In the genomic region with DNA sequence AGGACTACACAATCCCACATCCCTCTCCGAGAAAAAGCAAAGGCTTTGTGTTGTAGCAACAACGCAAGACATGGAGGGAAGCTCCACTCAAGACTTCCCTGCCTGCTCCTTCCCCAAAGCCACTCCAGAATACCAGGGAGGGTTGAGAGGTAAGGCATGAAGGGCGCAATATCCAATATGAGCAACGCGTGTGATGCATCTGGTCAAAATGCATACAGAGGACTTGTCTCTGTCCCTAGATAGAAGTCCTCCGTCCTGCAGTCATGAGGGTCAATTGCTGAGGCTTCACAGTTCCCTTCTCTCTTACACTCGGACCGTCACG, we compare ENCODE assay signal across 8 cellular contexts. TPM values are rescaled to one million over a fixed set of nuclear protein-coding genes. Genes with fewer than 3 reads are reported as not detected.
A peak's percentile ranks its signal among the peaks of the same experiment; 100 is the strongest.
DNase-seq lines count a peak whose midpoint lies in the region; ATAC-seq, FAIRE-seq and TF ChIP-seq lines count a peak whose summit lies in the region.

No MANE protein-coding gene starts in this region.

- H3K27ac ChIP-seq in SJSA1 (no peak overlapping the region), pancreas (peak overlapping the region; percentile 17 to 91 (median 72))

- ATAC-seq in esophagus mucosa, result peak; percentile 9
- ATAC-seq in pancreas, result peak in 2 of 4 donors; percentile 1 to 12
- no peak for ATAC-seq in GM19035 (IDR thresholded peaks at IDR 0.05; ENCODE audit: unreplicated experiment)

- H3K36me3 ChIP-seq in SJSA1 (peaks cover 3% of the 10 kb centered on the region; the same call in 1 of the 2 replicates), pancreas (no peaks in the 10 kb centered on the region)

- TF ChIP-seq CTCF in GM20000 (IDR thresholded peaks at IDR 0.05; ENCODE audit: extremely low read depth, missing control alignments) (no peak), pancreas (IDR thresholded peaks at IDR 0.05) (no peak)

- no peaks in the 10 kb centered on the region for H3K27me3 ChIP-seq in SJSA1 (replicated peaks)
- H3K27me3 ChIP-seq in pancreas, result no peaks in the 10 kb centered on the region

- H3K4me3 ChIP-seq in SJSA1 (peak overlapping the region; percentile 75), pancreas (peak overlapping the region; percentile 51 to 81 (median 60))

- intact Hi-C loops in pancreas (cut with DNase I), result no loop called here

- H3K4me1 ChIP-seq in SJSA1 (replicated peaks), result peaks cover 7% of the 10 kb centered on the region
- peaks cover 18 to 32% (median 19%) of the 10 kb centered on the region in 3 donors for H3K4me1 ChIP-seq in pancreas

- peak; percentile 13 for DNase-seq in AG08396 (ENCODE audit: low spot score)
- peak; percentile 21 for DNase-seq in GM20000 (ENCODE audit: low spot score)
- no peak for DNase-seq in SJSA1 (ENCODE audit: low read depth in 1 of 2, low spot score in 2 of 2)
- no peak for DNase-seq in pancreas
- DNase-seq in pons (ENCODE audit: low spot score), result no peak
- DNase-seq in frontal cortex (ENCODE audit: low spot score in 2 of 2), result no peak

- FAIRE-seq in pancreas (lab: Jason Lieb, UNC) (no peak), frontal cortex (lab: Jason Lieb, UNC) (no peak)

- H3K9me3 ChIP-seq in SJSA1 (replicated peaks) (no peaks in the 10 kb centered on the region), pancreas (no peaks in the 10 kb centered on the region)

- 0 to 1% methylated on average over 9 of the region's 9 CpGs for WGBS in pancreas, 2 donors

RNA-seq across cellular contexts. Expression of gene ORC4, which starts 0.5 kb away (rescaled TPM):
- 49.5 and 68.0 TPM in 2 replicates for total RNA-seq in SJSA1 (2014; rRNA removed; shearing (Covaris generic))
- total RNA-seq in esophagus mucosa, result 24.0 TPM
- total RNA-seq in pancreas, result 10 to 100 TPM; 12.8 to 27.6 (median 16.4) TPM
- 1 to 10 TPM; 4.8 to 9.7 TPM for polyA plus RNA-seq in pancreas
- 74.6 TPM for total RNA-seq in frontal cortex

RNA-seq across cellular contexts. Expression of gene MBD5, which starts 0.9 kb away (rescaled TPM):
- total RNA-seq in SJSA1 (2014; rRNA removed; shearing (Covaris generic)), result 6.5 and 12.6 TPM in 2 replicates
- total RNA-seq in esophagus mucosa, result 19.3 TPM
- total RNA-seq in pancreas, result 10 to 100 TPM; 11.2 to 27.4 (median 13.9) TPM
- polyA plus RNA-seq in pancreas, result 1 to 10 TPM; 4.5 to 5.1 TPM
- 29.3 TPM for total RNA-seq in frontal cortex

Comparison
In these comparisons a context has a peak if more than half of its experiments do, and no peak if none do; other contexts are left out.
1. DNase-seq: peak in AG08396 (single experiment) and GM20000 (single experiment); none in SJSA1 (0 of 2), pancreas (0 of 6), pons (single experiment) and frontal cortex (0 of 2).